In genomic region chr5:69046375-69046957, GRCh38 we compare ENCODE assay signal across 12 cellular contexts. TPM values are rescaled to one million over a fixed set of nuclear protein-coding genes. Genes with fewer than 3 reads are reported as not detected.
A peak's percentile ranks its signal among the peaks of the same experiment; 100 is the strongest.
DNase-seq lines count a peak whose midpoint lies in the region; FAIRE-seq and TF ChIP-seq lines count a peak whose summit lies in the region.
"Had no signal": no experiment of that assay in that cellular context is flagged by ENCODE, and none has a peak within 500 bp of the region (broad histone marks: within the 10 kb centered on the region; RNA-seq: fewer than 3 reads in every experiment).

No MANE protein-coding gene starts in this region.

- no peak overlapping the region for H3K56ac ChIP-seq in H1 (replicated peaks; ENCODE audit: insufficient read length, low read depth, low read length)

- H3K18ac ChIP-seq in H1 (ENCODE audit: extremely low read depth, low read length): no peak overlapping the region

- no peak overlapping the region for H4K91ac ChIP-seq in H1 (replicated peaks; ENCODE audit: insufficient read length, low read length)

- CTCF ChIA-PET in H1 (lab: Charles Lee; ENCODE audit: partially characterized antibody): interaction anchor here (1.4 to 4.0 kb wide), 3 partner anchors 18 to 47 kb away, joined by 4 to 15 read pairs (median 6); partner anchors contain the start of gene SLC30A5

- TF ChIP-seq RAD21 in H1 (IDR thresholded peaks at IDR 0.05 in 1 of 2, conservative IDR thresholded peaks at IDR 0.05 in 1 of 2; ENCODE audit: low read depth in 2 of 2, low read length in 2 of 2): no peak

- TF ChIP-seq CTCF in H1 (IDR thresholded peaks at IDR 0.05; ENCODE audit: control extremely low read depth in 1 of 3, insufficient read depth in 1 of 3, low read depth in 1 of 3, low read length in 3 of 3) (no peak), osteoblast (IDR thresholded peaks at IDR 0.05; ENCODE audit: extremely low read depth, low read depth, low read length) (no peak), esophagus muscularis mucosa (IDR thresholded peaks at IDR 0.05) (no peak)

- H3K79me1 ChIP-seq in H1 (ENCODE audit: low read depth, low read length): no peaks in the 10 kb centered on the region

- no peaks in the 10 kb centered on the region for H3K36me3 ChIP-seq in H1 (ENCODE audit: control insufficient read depth in 2 of 4, insufficient read depth in 4 of 4, low read length in 3 of 4)
- H3K36me3 ChIP-seq in osteoblast (ENCODE audit: insufficient read depth, low read length): no peaks in the 10 kb centered on the region
- no peaks in the 10 kb centered on the region for H3K36me3 ChIP-seq in esophagus muscularis mucosa

- H4K5ac ChIP-seq in H1 (ENCODE audit: insufficient read length, low read depth, low read length): no peak overlapping the region

- TF ChIP-seq EP300 in H1 (IDR thresholded peaks at IDR 0.05; ENCODE audit: borderline replicate concordance in 1 of 2, low read depth in 2 of 2, low read length in 2 of 2): no peak
- no peak for TF ChIP-seq EP300 in esophagus muscularis mucosa (IDR thresholded peaks at IDR 0.05)

- no peak for FAIRE-seq in H1 (lab: Jason Lieb, UNC)
- no peak for FAIRE-seq in GM19239 (lab: Jason Lieb, UNC)

- no peak overlapping the region for H4K8ac ChIP-seq in H1 (ENCODE audit: extremely low read depth, insufficient read depth, low read length)

- no peak overlapping the region for H3K4me3 ChIP-seq in H1 (ENCODE audit: extremely low read depth in 1 of 4, insufficient read depth in 2 of 4, low read depth in 3 of 4, low read length in 4 of 4)
- no peak overlapping the region for H3K4me3 ChIP-seq in osteoblast (ENCODE audit: insufficient read depth, low read length)
- no peak overlapping the region for H3K4me3 ChIP-seq in esophagus muscularis mucosa

- H3K4me1 ChIP-seq in H1 (replicated peaks in 1 of 4; ENCODE audit: control insufficient read depth in 3 of 4, insufficient read depth in 4 of 4, low read length in 3 of 4): no peaks in the 10 kb centered on the region; a peak in 1 of 7 replicates
- no peaks in the 10 kb centered on the region for H3K4me1 ChIP-seq in osteoblast (ENCODE audit: insufficient read depth, low read length)
- peaks cover 0 to 15% (median 4%) of the 10 kb centered on the region in 4 donors for H3K4me1 ChIP-seq in esophagus muscularis mucosa

- no peak overlapping the region for H2BK5ac ChIP-seq in H1 (ENCODE audit: low read depth, low read length)

- H3K79me2 ChIP-seq in H1 (ENCODE audit: control insufficient read depth in 1 of 2, insufficient read depth in 2 of 2, low read length in 2 of 2) (no peaks in the 10 kb centered on the region), osteoblast (ENCODE audit: insufficient read depth, low read length) (no peaks in the 10 kb centered on the region)

- TF ChIP-seq POLR2A in H1 (IDR thresholded peaks at IDR 0.05; ENCODE audit: control extremely low read depth in 1 of 2, low read depth in 2 of 2, low read length in 2 of 2) (no peak), esophagus muscularis mucosa (IDR thresholded peaks at IDR 0.05; ENCODE audit: low read depth) (no peak)

- H3K14ac ChIP-seq in H1 (ENCODE audit: insufficient read length): no peak overlapping the region

- no peak overlapping the region for H2AK5ac ChIP-seq in H1 (ENCODE audit: low read depth, low read length)

- H3K27me3 ChIP-seq in H1 (replicated peaks in 1 of 4; ENCODE audit: control insufficient read depth in 3 of 4, extremely low read depth in 1 of 4, insufficient read depth in 3 of 4, low read length in 3 of 4) (no peaks in the 10 kb centered on the region), osteoblast (ENCODE audit: insufficient read depth, low read length) (no peaks in the 10 kb centered on the region), esophagus muscularis mucosa (peaks cover 0 to 6% (median 0%) of the 10 kb centered on the region in 4 donors)

- no peaks in the 10 kb centered on the region for H3K9me3 ChIP-seq in H1 (ENCODE audit: insufficient read depth in 2 of 2, low read depth in 1 of 2, low read length in 1 of 2)
- H3K9me3 ChIP-seq in osteoblast (ENCODE audit: low read depth, low read length): no peaks in the 10 kb centered on the region
- no peaks in the 10 kb centered on the region for H3K9me3 ChIP-seq in esophagus muscularis mucosa

- no peak overlapping the region for H2BK12ac ChIP-seq in H1 (ENCODE audit: low read depth, low read length)

- peak; percentile 3 for DNase-seq in NCI-H2196 (lab: John Stamatoyannopoulos, UW; ENCODE audit: unreplicated experiment)
- DNase-seq in NCI-H2196 treated with DMSO at 0.1 percent for 48 hours (lab: John Stamatoyannopoulos, UW; ENCODE audit: unreplicated experiment): no peak
- peak; percentile 46 for DNase-seq in NCI-H69 (lab: John Stamatoyannopoulos, UW)
- no peak for DNase-seq in H1 (ENCODE audit: low read depth in 1 of 2, low spot score in 2 of 2)
- DNase-seq in osteoblast (ENCODE audit: insufficient read length, low spot score, missing footprints): no peak
- DNase-seq in esophagus muscularis mucosa (ENCODE audit: extremely low spot score): no peak
- DNase-seq in NCI-H1048 (lab: John Stamatoyannopoulos, UW): no peak
- DNase-seq in GM19239 (ENCODE audit: insufficient read length, low spot score): no peak
- DNase-seq: amygdala; endodermal cell; NCI-H524 treated with DMSO at 0.1 percent for 48 hours; stimulated activated CD4-positive, alpha-beta T cell treated with anti-CD3 and anti-CD28 coated beads, Interleukin-15, amount 100 ng/mL, for 24 hours had no signal

- H2BK120ac ChIP-seq in H1 (replicated peaks; ENCODE audit: low read depth, low read length): peak overlapping the region; percentile 47

- intact Hi-C loops in esophagus muscularis mucosa (cut with DNase I): no loop called here

- H3K9ac ChIP-seq in H1 (replicated peaks in 1 of 4; ENCODE audit: extremely low read depth in 1 of 4, low read depth in 3 of 4, low read length in 3 of 4): no peak overlapping the region; a peak in 1 of 7 replicates

- H2AFZ ChIP-seq in H1 (ENCODE audit: low read length) (peak overlapping the region; percentile 94), osteoblast (ENCODE audit: low read length) (peak overlapping the region; percentile 24)

- no peak overlapping the region for H2BK15ac ChIP-seq in H1 (ENCODE audit: low read length)

- H4K20me1 ChIP-seq in H1 (replicated peaks in 1 of 2; ENCODE audit: control insufficient read depth in 1 of 2, insufficient read depth in 2 of 2, low read length in 2 of 2) (no peaks in the 10 kb centered on the region), osteoblast (ENCODE audit: insufficient read depth, low read length) (no peaks in the 10 kb centered on the region)

- H3K4me2 ChIP-seq in H1 (ENCODE audit: insufficient read depth in 1 of 2, low read depth in 2 of 2, low read length in 2 of 2) (no peak overlapping the region), osteoblast (ENCODE audit: insufficient read depth, low read length) (no peak overlapping the region)

- H3K4ac ChIP-seq in H1 (replicated peaks; ENCODE audit: insufficient read length, low read depth, low read length): no peak overlapping the region

- H2BK20ac ChIP-seq in H1 (ENCODE audit: low read length): no peak overlapping the region

- 92% methylated on average over 8 of the region's 8 CpGs; no CpG with 5 or more reads in 1 of the 2 experiments for WGBS in H1 (ENCODE audit: extremely low coverage in 1 of 2, insufficient coverage in 1 of 2, insufficient read length in 1 of 2, insufficient replicate concordance in 2 of 2, low coverage in 1 of 2, low lambda C conversion rate in 2 of 2, missing lambda C conversion rate in 1 of 2), 2 experiments
- WGBS in esophagus muscularis mucosa: 91% methylated on average over 8 of the region's 8 CpGs

- H3K27ac ChIP-seq in H1 (ENCODE audit: low read depth, low read length) (no peak overlapping the region), osteoblast (ENCODE audit: low read depth, low read length) (no peak overlapping the region), esophagus muscularis mucosa (replicated peaks in 1 of 4) (no peak overlapping the region)

- no peaks in the 10 kb centered on the region for H3K23me2 ChIP-seq in H1 (ENCODE audit: low read depth, low read length)

- POLR2A ChIA-PET in H1 (lab: Charles Lee; ENCODE audit: partially characterized antibody): interaction anchor here (0.8 kb wide), 1 partner anchor 94 kb away, joined by 3 read pairs; no protein-coding TSS in a partner anchor

- H3K23ac ChIP-seq in H1 (ENCODE audit: insufficient read length): no peak overlapping the region

TF ChIP-seq in H1, 55 proteins besides CTCF, POLR2A, EP300 and RAD21:
- TF ChIP-seq SP4 (IDR thresholded peaks at IDR 0.05; ENCODE audit: low read length): no peak
- peak; percentile 83 for TF ChIP-seq MAFK (IDR thresholded peaks at IDR 0.05; ENCODE audit: low read depth, low read length)
- TF ChIP-seq BACH1 (IDR thresholded peaks at IDR 0.05; ENCODE audit: low read length): peak; percentile 75
- TF ChIP-seq GTF2F1 (IDR thresholded peaks at IDR 0.05; ENCODE audit: borderline replicate concordance, low read depth, low read length): no peak
- no peak for TF ChIP-seq SP1 (IDR thresholded peaks at IDR 0.05; ENCODE audit: low read depth, low read length)

RNA-seq across cellular contexts. Expression of gene SLC30A5, which starts 47.3 kb away (rescaled TPM):
- 36.3 and 43.5 TPM in 2 replicates for total RNA-seq in H1 (2021; fragmentation: NEBNext Ultra II Directional; extraction: Animal tissue kit (Norgen Biotek cat#: 25700))
- 28.5 and 31.0 TPM in 2 replicates for polyA plus RNA-seq in H1 (2011; rRNA removed)
- polyA plus RNA-seq in H1 (2011; cell fraction: cytosol; rRNA removed): 17.8 TPM
- polyA plus RNA-seq in H1 (2011; cell fraction: nucleus; rRNA removed): 18.9 TPM
- polyA plus RNA-seq in H1 (2012, experiment 1 of 2): 14.9 to 23.6 TPM (median 20.6 TPM) in 4 replicates
- polyA plus RNA-seq in H1 (2012, experiment 2 of 2): 7.5 TPM
- polyA plus RNA-seq in H1 (2013, experiment 1 of 2): 26.6 TPM
- 27.4 TPM for polyA plus RNA-seq in H1 (2013, experiment 2 of 2)
- 49.8 and 65.1 TPM in 2 replicates for polyA minus RNA-seq in H1 (2011; rRNA and poly(A)+ RNA removed)
- 33.5 TPM for polyA minus RNA-seq in H1 (2011; cell fraction: cytosol; rRNA and poly(A)+ RNA removed)
- polyA minus RNA-seq in H1 (2011; cell fraction: nucleus; rRNA and poly(A)+ RNA removed): 30.0 TPM
- total RNA-seq in osteoblast (42.0 and 47.7 TPM in 2 replicates), esophagus muscularis mucosa (10 to 100 TPM; 29.2 to 35.1 (median 32.5) TPM)

Comparison
In these comparisons a context has a peak if more than half of its experiments do, and no peak if none do; other contexts are left out.
1. DNase-seq: peak in NCI-H2196 (single experiment) and NCI-H69 (single experiment); none in NCI-H2196 treated with DMSO at 0.1 percent for 48 hours (single experiment), H1 (0 of 2), osteoblast (single experiment), esophagus muscularis mucosa (single experiment), NCI-H1048 (single experiment) and GM19239 (single experiment).